ENCODE assay signal across 19 cellular contexts in the genomic region with DNA sequence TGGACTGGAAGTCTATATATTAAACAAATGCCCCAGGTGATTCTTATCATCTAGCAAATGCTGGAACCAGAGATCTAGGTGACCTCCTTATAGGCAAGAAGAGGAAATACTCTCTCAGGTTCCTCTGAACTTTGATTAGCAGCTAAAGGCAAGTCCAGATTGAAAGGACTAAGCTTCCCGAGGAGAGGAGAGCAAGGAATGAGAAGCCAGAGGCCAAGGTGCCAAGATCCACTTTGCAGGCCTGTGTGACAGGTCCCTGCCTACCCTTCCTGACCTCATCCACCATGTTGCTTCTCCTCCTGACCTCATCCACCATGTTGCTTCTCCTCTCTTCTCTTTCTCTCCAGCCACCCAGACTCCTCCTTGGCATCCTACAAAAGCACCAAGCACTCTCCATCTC.
DNase-seq lines count a peak whose midpoint lies in the region; ATAC-seq and TF ChIP-seq lines count a peak whose summit lies in the region.
"Had no signal": no experiment of that assay in that cellular context is flagged by ENCODE, and none has a peak within 500 bp of the region (broad histone marks: within the 10 kb centered on the region; RNA-seq: fewer than 3 reads in every experiment).

No MANE protein-coding gene starts in this region.

- H3K27me3 Mint-ChIP-seq in Caco-2 (ENCODE audit: insufficient read depth, unreplicated experiment), result no peaks in the 10 kb centered on the region
- H3K27me3 Mint-ChIP-seq: CD4-positive, alpha-beta T cell had no signal

- peak overlapping the region in 2 of 4 donors; percentile 38 to 51 for H3K27ac ChIP-seq in Peyer's patch
- H3K27ac ChIP-seq in colonic mucosa, result no peak overlapping the region
- H3K27ac ChIP-seq in stomach, result peak overlapping the region; percentile 63 to 78 (median 68)
- H3K27ac ChIP-seq: BLaER1, SK-N-MC had no signal

- intact Hi-C loops in colonic mucosa (cut with DNase I) (no loop called here), stomach (cut with DNase I; ENCODE audit: low total_unique reads) (no loop called here), Caco-2 (cut with micrococcal nuclease; ENCODE audit: unreplicated experiment) (no loop called here)

- no peak overlapping the region for H3K27ac Mint-ChIP-seq in Caco-2 (ENCODE audit: unreplicated experiment)
- H3K27ac Mint-ChIP-seq: CD4-positive, alpha-beta T cell had no signal

- POLR2A ChIA-PET in Caco-2 (lab: Charles Lee), result no interaction called here

- H3K36me3 Mint-ChIP-seq in Caco-2 (ENCODE audit: insufficient read depth, unreplicated experiment), result no peaks in the 10 kb centered on the region

- CTCF ChIA-PET in Caco-2 (lab: Charles Lee), result interaction anchor here (0.6 kb wide), 1 partner anchor 883 kb away, joined by 3 read pairs; no protein-coding TSS in a partner anchor

- TF ChIP-seq POLR2A in Peyer's patch (IDR thresholded peaks at IDR 0.05) (no peak), stomach (IDR thresholded peaks at IDR 0.05) (no peak)

- no peaks in the 10 kb centered on the region for H3K4me1 Mint-ChIP-seq in Caco-2 (ENCODE audit: low read depth, unreplicated experiment)

- no TSS peak for BruUV-seq in Caco-2 (replicated peaks; lab: Mats Ljungman, UMichigan)

- WGBS in stomach, 5 donors, result 28 to 36% (median 29%) methylated on average over 1 of the region's 1 CpG

- no peaks in the 10 kb centered on the region for H3K36me3 ChIP-seq in Peyer's patch
- no peaks in the 10 kb centered on the region for H3K36me3 ChIP-seq in colonic mucosa
- no peaks in the 10 kb centered on the region for H3K36me3 ChIP-seq in stomach
- no peaks in the 10 kb centered on the region for H3K36me3 ChIP-seq in Caco-2 (ENCODE audit: control insufficient read depth, insufficient read depth, low read length)
- H3K36me3 ChIP-seq: MG63 had no signal

- H3K9me3 ChIP-seq in Peyer's patch, result no peaks in the 10 kb centered on the region
- H3K9me3 ChIP-seq in colonic mucosa, result no peaks in the 10 kb centered on the region
- no peaks in the 10 kb centered on the region for H3K9me3 ChIP-seq in stomach
- H3K9me3 ChIP-seq in Caco-2, result no peaks in the 10 kb centered on the region
- H3K9me3 ChIP-seq: BLaER1, MG63 had no signal

- H3K4me3 Mint-ChIP-seq in Caco-2 (ENCODE audit: unreplicated experiment), result no peak overlapping the region
- H3K4me3 Mint-ChIP-seq: CD4-positive, alpha-beta T cell had no signal

- TF ChIP-seq CTCF in Peyer's patch (IDR thresholded peaks at IDR 0.05), result no peak
- no peak for TF ChIP-seq CTCF in colonic mucosa (IDR thresholded peaks at IDR 0.05)
- no peak for TF ChIP-seq CTCF in stomach (IDR thresholded peaks at IDR 0.05)
- TF ChIP-seq CTCF in Caco-2 (IDR thresholded peaks at IDR 0.05; ENCODE audit: insufficient read depth in 1 of 2, low read depth in 1 of 2, low read length in 1 of 2, severe bottlenecking in 1 of 2, unreplicated experiment in 1 of 2), result no peak

- TF ChIP-seq EP300 in stomach (IDR thresholded peaks at IDR 0.05), result no peak

- no peak overlapping the region for H3K4me3 ChIP-seq in Peyer's patch
- H3K4me3 ChIP-seq in colonic mucosa, result no peak overlapping the region
- H3K4me3 ChIP-seq in stomach, result no peak overlapping the region
- H3K4me3 ChIP-seq in Caco-2 (ENCODE audit: low read depth, low read length), result no peak overlapping the region
- H3K4me3 ChIP-seq: BLaER1, K562, MG63, SK-N-MC had no signal

- H3K27me3 ChIP-seq in Peyer's patch (no peaks in the 10 kb centered on the region), colonic mucosa (no peaks in the 10 kb centered on the region), stomach (no peaks in the 10 kb centered on the region), Caco-2 (replicated peaks; ENCODE audit: control insufficient read depth, insufficient read depth, low read length) (no peaks in the 10 kb centered on the region)
- H3K27me3 ChIP-seq: BLaER1, MG63 had no signal

- H3K4me1 ChIP-seq in Peyer's patch, result peaks cover 0 to 16% (median 0%) of the 10 kb centered on the region in 4 donors
- H3K4me1 ChIP-seq in colonic mucosa, result peaks cover 5% of the 10 kb centered on the region
- peaks cover 27 to 50% (median 45%) of the 10 kb centered on the region in 4 donors for H3K4me1 ChIP-seq in stomach
- peaks cover 4% of the 10 kb centered on the region; the same call in 1 of the 2 replicates for H3K4me1 ChIP-seq in Caco-2

- ATAC-seq in HG03442 (IDR thresholded peaks at IDR 0.05; ENCODE audit: unreplicated experiment), result no peak
- ATAC-seq: K562, Panc1 had no signal

- no peak overlapping the region for H3K9ac ChIP-seq in colonic mucosa (ENCODE audit: low read depth in 2 of 2, low read length in 2 of 2)
- H3K9ac ChIP-seq: BLaER1 had no signal

- DNase-seq in Peyer's patch (peak in 2 of 3 donors; percentile 50 to 52), colonic mucosa (peak; percentile 23), mucosa of gallbladder (ENCODE audit: low spot score) (peak; percentile 11), stomach (no peak), Caco-2 (no peak), middle frontal gyrus (ENCODE audit: extremely low spot score, low spot score) (no peak)
- DNase-seq: CD4-positive, alpha-beta T cell; COR-L47; GDM1; GOT3; HCEC 1CT; MG63; NCI-H1694 treated with DMSO at 0.1 percent for 48 hours; NCI-H2081 treated with DMSO at 0.1 percent for 48 hours had no signal

- peaks cover 10% of the 10 kb centered on the region for H3K9me3 Mint-ChIP-seq in Caco-2 (ENCODE audit: unreplicated experiment)

Comparison
In these comparisons a context has a peak if more than half of its experiments do, and no peak if none do; other contexts are left out.
1. DNase-seq: peak in Peyer's patch (2 of 3), colonic mucosa (single experiment) and mucosa of gallbladder (single experiment); none in stomach (single experiment), Caco-2 (0 of 2) and middle frontal gyrus (single experiment).